29 cellular contexts compared by ENCODE assay signal in the genomic region with DNA sequence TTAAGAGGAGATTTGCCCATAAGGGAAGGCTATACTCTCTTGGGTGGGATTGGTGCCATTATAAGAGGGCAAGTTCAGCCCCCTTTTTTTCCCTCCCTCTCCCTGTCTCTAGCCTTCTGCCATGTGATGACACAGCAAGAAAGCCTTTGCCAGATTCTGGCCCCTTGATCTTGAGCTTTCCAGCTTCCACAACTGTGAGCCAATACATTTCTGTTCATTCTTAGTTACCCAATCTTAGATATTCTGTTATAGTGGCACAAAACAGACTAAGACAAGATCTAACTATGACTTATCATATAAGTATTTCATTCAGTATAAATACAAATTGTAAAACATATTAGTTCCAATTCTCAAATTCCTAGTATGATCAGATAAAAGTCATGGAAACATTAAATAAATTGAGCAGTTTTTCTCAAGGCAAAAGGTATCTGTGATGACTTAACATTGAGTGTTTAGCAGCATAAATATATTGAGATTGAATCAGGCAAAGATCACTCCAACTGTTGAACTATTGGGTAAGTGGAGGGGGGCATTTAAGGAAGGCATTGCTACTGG.
"Had no signal": no experiment of that assay in that cellular context is flagged by ENCODE, and none has a peak within 500 bp of the region (broad histone marks: within the 10 kb centered on the region; RNA-seq: fewer than 3 reads in every experiment).

No MANE protein-coding gene starts in this region.

- H3K4me3 ChIP-seq: cardiac muscle cell, PC-9, SJCRH30, SK-N-MC had no signal

- H3K9me3 ChIP-seq: SJCRH30 had no signal

- H3K4me2 ChIP-seq: PC-9 had no signal

- ATAC-seq: activated CD8-positive, alpha-beta T cell treated with anti-CD3 and anti-CD28 coated beads for 36 hours; activated T-cell treated with anti-CD3 and anti-CD28 coated beads, Interleukin-2, amount 50 U/mL, for 72 hours; activated T-helper 17 cell treated with anti-CD3 and anti-CD28 coated beads, Interleukin-2, amount 50 U/mL, for 72 hours had no signal

- H3K27ac ChIP-seq: brain microvascular endothelial cell, cardiac muscle cell, PC-9, SJCRH30, SK-N-MC had no signal

- H3K4me1 ChIP-seq: SJCRH30 had no signal

- H2AFZ ChIP-seq: PC-9 had no signal

- DNase-seq: activated CD4-positive, alpha-beta T cell treated with anti-CD3 and anti-CD28 coated beads, Interleukin-2, amount 10 ng/mL, durations not matched to agents 24 days and 14 days; activated CD4-positive, alpha-beta T cell treated with anti-CD3 and anti-CD28 coated beads, Interleukin-2, amount 50 U/mL, for 4 hours; activated CD8-positive, alpha-beta T cell treated with anti-CD3 and anti-CD28 coated beads for 36 hours; activated effector memory CD4-positive, alpha-beta T cell treated with anti-CD3 and anti-CD28 coated beads, Interleukin-2, amount 50 U/mL, for 16 hours; activated naive CD4-positive, alpha-beta T cell; activated naive CD4-positive, alpha-beta T cell treated with anti-CD3 and anti-CD28 coated beads, Interleukin-2, amount 50 U/mL, for 16 hours; activated naive CD8-positive, alpha-beta T cell treated with anti-CD3 and anti-CD28 coated beads for 36 hours; activated T-cell treated with anti-CD3 and anti-CD28 coated beads, Interleukin-2, amount 50 U/mL, for 1 hour; activated T-cell treated with anti-CD3 and anti-CD28 coated beads, Interleukin-2, amount 50 U/mL, for 72 hours; amniotic stem cell; aorta; brain microvascular endothelial cell; NCI-H1092 treated with DMSO at 0.1 percent for 48 hours; NCI-H1417; NCI-H146; NCI-H187; NCI-H2029 treated with DMSO at 0.1 percent for 48 hours; NCI-H2107; NCI-H2171; NCI-H510A; NCI-H526; NCI-H748 treated with DMSO at 0.1 percent for 48 hours; NK-92 treated with Interleukin-12 subunit alpha and Interleukin-12 subunit beta, amount 100 ng/mL, for 24 hours; PC-9; Right ventricle myocardium superior; SJCRH30 had no signal

- H3K36me3 ChIP-seq: brain microvascular endothelial cell, cardiac muscle cell, SJCRH30 had no signal

- H3K27me3 ChIP-seq: brain microvascular endothelial cell, cardiac muscle cell, SJCRH30 had no signal
